ENCODE assay signal across 3 cellular contexts in the genomic region with DNA sequence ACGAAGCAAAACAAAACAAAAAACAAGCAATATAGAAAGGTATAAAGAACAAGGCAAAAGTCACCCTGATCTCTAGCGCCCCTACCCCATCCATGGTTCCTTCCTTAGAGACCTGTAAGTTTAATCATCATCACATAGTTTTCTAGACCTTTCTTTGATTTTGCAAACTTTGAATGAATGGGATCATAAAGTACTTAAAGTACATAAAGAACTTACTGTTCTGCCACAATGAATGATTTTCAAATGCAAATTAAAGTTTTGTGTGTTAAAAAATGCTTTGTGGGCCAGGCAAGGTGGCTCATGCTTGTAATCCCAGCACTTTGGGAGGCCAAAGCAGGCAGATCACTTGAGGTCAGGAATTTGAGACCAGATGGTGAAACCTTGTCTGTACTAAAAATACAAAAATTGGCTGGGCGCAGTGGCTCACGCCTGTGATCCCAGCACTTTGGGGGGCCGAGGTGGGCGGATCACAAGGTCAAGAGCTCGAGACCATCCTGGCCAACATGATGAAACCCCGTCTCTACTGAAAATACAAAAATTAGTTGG. TPM values are rescaled to one million over a fixed set of nuclear protein-coding genes. Genes with fewer than 3 reads are reported as not detected.
"Had no signal": no experiment of that assay in that cellular context is flagged by ENCODE, and none has a peak within 500 bp of the region (broad histone marks: within the 10 kb centered on the region; RNA-seq: fewer than 3 reads in every experiment).

No MANE protein-coding gene starts in this region.

RNA-seq across cellular contexts. Expression of a gene that starts 24.3 kb away (rescaled TPM):
- total RNA-seq: activated CD4-positive, alpha-beta T cell treated with anti-CD3 and anti-CD28 coated beads, Interleukin-2, amount 10 ng/mL, durations not matched to agents 7 days and 5 days; activated naive CD8-positive, alpha-beta T cell treated with anti-CD3 and anti-CD28 coated beads, Interleukin-2, amount 10 ng/mL, durations not matched to agents 7 days and 5 days had no signal
- polyA plus RNA-seq: fibroblast of lung had no signal
